Comparison of ENCODE assay signal across 22 cellular contexts in the genomic region with DNA sequence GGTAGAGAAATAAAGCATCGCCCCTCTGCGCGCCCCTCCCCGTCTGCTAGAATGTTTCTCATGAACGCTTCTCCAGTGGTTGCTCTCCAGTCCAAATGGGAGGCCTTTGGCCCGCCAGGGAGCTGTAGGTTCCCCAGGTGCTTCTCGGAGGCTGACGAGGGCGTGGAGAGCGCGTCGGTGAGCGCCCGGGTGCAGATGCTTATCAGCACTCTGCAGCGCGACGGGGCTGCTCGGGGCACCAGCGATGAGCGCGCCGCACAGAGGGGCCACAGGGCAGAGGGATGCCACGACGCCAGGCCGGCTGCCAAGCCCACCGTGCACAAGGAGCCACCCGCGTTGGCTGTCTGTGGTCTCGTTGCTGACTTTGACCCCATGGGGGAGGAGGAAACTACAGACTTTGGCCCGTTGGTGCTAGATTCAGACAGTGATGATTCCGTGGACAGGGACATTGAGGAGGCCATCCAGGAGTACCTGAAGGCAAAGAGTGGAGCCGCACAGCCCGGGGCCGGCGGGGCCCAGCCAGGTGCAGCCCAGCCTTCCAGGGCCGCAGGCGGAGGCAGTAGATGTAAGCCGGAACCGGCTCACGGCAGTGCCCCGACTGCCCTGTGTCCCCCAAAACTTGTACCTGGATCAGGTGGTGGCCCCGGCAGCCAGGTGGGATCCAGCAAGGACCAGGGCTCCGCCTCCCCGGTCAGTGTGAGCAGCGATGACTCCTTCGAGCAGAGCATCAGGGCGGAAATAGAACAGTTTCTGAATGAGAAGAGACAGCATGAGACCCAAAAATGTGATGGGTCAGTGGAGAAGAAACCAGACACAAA. TPM values are rescaled to one million over a fixed set of nuclear protein-coding genes. Genes with fewer than 3 reads are reported as not detected.
A peak's percentile ranks its signal among the peaks of the same experiment; 100 is the strongest.
DNase-seq lines count a peak whose midpoint lies in the region; ATAC-seq, FAIRE-seq and TF ChIP-seq lines count a peak whose summit lies in the region.
"Had no signal": no experiment of that assay in that cellular context is flagged by ENCODE, and none has a peak within 500 bp of the region (broad histone marks: within the 10 kb centered on the region; RNA-seq: fewer than 3 reads in every experiment).

No MANE protein-coding gene starts in this region.

- H3K36me3 ChIP-seq in HepG2 (replicated peaks in 1 of 2; ENCODE audit: control insufficient read depth in 1 of 2, insufficient read depth in 2 of 2, low read length in 2 of 2) (peaks cover 15 to 33% of the 10 kb centered on the region in 2 experiments; a peak in 4 of 5 replicates), right lobe of liver (peaks cover 0 to 24% (median 5%) of the 10 kb centered on the region in 4 donors), K562 (ENCODE audit: control insufficient read depth, insufficient read depth, low read length) (peaks cover 51% of the 10 kb centered on the region; the same call in 1 of the 3 replicates), osteoblast (ENCODE audit: insufficient read depth, low read length) (peaks cover 5% of the 10 kb centered on the region)
- H3K36me3 ChIP-seq: BE2C had no signal

- H3K27ac Mint-ChIP-seq in stimulated activated naive B cell treated with anti-CD40 and anti-IgM and Interleukin-4, amounts not matched to agents 10 μg/mL and 1 μg/mL and 100 μg/mL, for 72 hours = no peak overlapping the region
- no peak overlapping the region for H3K27ac Mint-ChIP-seq in activated CD8-positive, alpha-beta T cell treated with anti-CD3 and anti-CD28 coated beads for 36 hours
- H3K27ac Mint-ChIP-seq: CD14-positive monocyte; CD4-positive, alpha-beta T cell had no signal

- BruUV-seq in HepG2 (replicated peaks; lab: Mats Ljungman, UMichigan) = no TSS peak
- BruUV-seq in K562 (replicated peaks; lab: Mats Ljungman, UMichigan) = no TSS peak

- no peak overlapping the region for H3K4me3 Mint-ChIP-seq in stimulated activated naive B cell treated with anti-CD40 and anti-IgM and Interleukin-4, amounts not matched to agents 10 μg/mL and 1 μg/mL and 100 μg/mL, for 72 hours
- no peak overlapping the region for H3K4me3 Mint-ChIP-seq in activated CD8-positive, alpha-beta T cell treated with anti-CD3 and anti-CD28 coated beads for 36 hours
- H3K4me3 Mint-ChIP-seq: CD14-positive monocyte; CD4-positive, alpha-beta T cell had no signal

- H3K4me1 ChIP-seq in HepG2 (ENCODE audit: insufficient read depth, low read length) (peaks cover 25% of the 10 kb centered on the region), right lobe of liver (peaks cover 0 to 14% (median 5%) of the 10 kb centered on the region in 4 donors), K562 (replicated peaks in 1 of 2; ENCODE audit: control insufficient read depth in 2 of 2, insufficient read depth in 2 of 2, low read length in 2 of 2) (peaks cover 4 to 25% of the 10 kb centered on the region in 2 experiments; a peak in 4 of 5 replicates), osteoblast (ENCODE audit: insufficient read depth, low read length) (peaks cover 6% of the 10 kb centered on the region)
- H3K4me1 ChIP-seq: BE2C had no signal

- no peak for TF ChIP-seq EP300 in HepG2 (IDR thresholded peaks at IDR 0.05; ENCODE audit: low read depth in 2 of 2, low read length in 2 of 2)
- no peak for TF ChIP-seq EP300 in HepG2 (CRISPR knock-in tag; IDR thresholded peaks at IDR 0.05; ENCODE audit: borderline replicate concordance)
- TF ChIP-seq EP300 in K562 (IDR thresholded peaks at IDR 0.05; ENCODE audit: low read length) = no peak

- no peaks in the 10 kb centered on the region for H3K9me3 ChIP-seq in HepG2 (ENCODE audit: low read length)
- H3K9me3 ChIP-seq in right lobe of liver = no peaks in the 10 kb centered on the region
- no peaks in the 10 kb centered on the region for H3K9me3 ChIP-seq in K562 (replicated peaks; ENCODE audit: control insufficient read depth, insufficient read depth, low read depth, low read length)
- H3K9me3 ChIP-seq in osteoblast (ENCODE audit: low read depth, low read length) = no peaks in the 10 kb centered on the region
- H3K9me3 ChIP-seq: BE2C; BLaER1 treated with 17β-estradiol and CSF1 and Interleukin-3, amounts not matched to agents 10 nM and 100 nM had no signal

- POLR2A ChIA-PET in HepG2 (lab: Yijun Ruan, JAX) (no interaction called here), K562 (lab: Yijun Ruan, JAX) (no interaction called here)
- POLR2A ChIA-PET in activated CD8-positive, alpha-beta T cell treated with anti-CD3 and anti-CD28 coated beads for 36 hours (lab: Charles Lee) = interaction anchor here (0.6 to 1.0 kb wide), 2 partner anchors 13 to 488 kb away, joined by 3 read pairs; no protein-coding TSS in a partner anchor

- ATAC-seq in HepG2 (no peak), right lobe of liver (no peak), K562 (no peak)
- no peak for ATAC-seq in stimulated activated naive B cell treated with anti-CD40 and anti-IgM and Interleukin-4, amounts not matched to agents 10 μg/mL and 1 μg/mL and 100 μg/mL, for 72 hours (replicated peaks)
- ATAC-seq in activated CD8-positive, alpha-beta T cell treated with anti-CD3 and anti-CD28 coated beads for 36 hours = no peak

- FAIRE-seq in HepG2 (lab: Jason Lieb, UNC) (no peak), K562 (lab: Jason Lieb, UNC) (no peak)
- FAIRE-seq: A204.1, G401.6, GM12892, H1 had no signal

- no peak for TF ChIP-seq RAD21 in HepG2 (CRISPR knock-in tag; IDR thresholded peaks at IDR 0.05)
- TF ChIP-seq RAD21 in K562 (CRISPR knock-in tag; conservative IDR thresholded peaks at IDR 0.05 in 1 of 2, IDR thresholded peaks at IDR 0.05 in 1 of 2) = no peak

- no peak overlapping the region for H3K4me3 ChIP-seq in HepG2 (replicated peaks in 1 of 3; ENCODE audit: insufficient read depth in 1 of 3, low read depth in 2 of 3, low read length in 3 of 3)
- no peak overlapping the region for H3K4me3 ChIP-seq in right lobe of liver
- no peak overlapping the region for H3K4me3 ChIP-seq in K562
- no peak overlapping the region for H3K4me3 ChIP-seq in osteoblast (ENCODE audit: insufficient read depth, low read length)
- H3K4me3 ChIP-seq: BLaER1 treated with 17β-estradiol and CSF1 and Interleukin-3, amounts not matched to agents 10 nM and 100 nM; GM23248 had no signal

- TF ChIP-seq POLR2A in HepG2 (IDR thresholded peaks at IDR 0.05; ENCODE audit: insufficient read depth in 1 of 2, low read depth in 2 of 2, low read length in 2 of 2) (no peak), right lobe of liver (IDR thresholded peaks at IDR 0.05) (no peak), K562 (conservative IDR thresholded peaks at IDR 0.05) (no peak)

- H4K20me1 ChIP-seq in HepG2 (ENCODE audit: insufficient read depth, low read length) (no peaks in the 10 kb centered on the region), K562 (replicated peaks; ENCODE audit: control insufficient read depth, insufficient read depth, low read length) (no peaks in the 10 kb centered on the region), osteoblast (ENCODE audit: insufficient read depth, low read length) (no peaks in the 10 kb centered on the region)

- peaks cover 16% of the 10 kb centered on the region for H3K79me2 ChIP-seq in HepG2 (ENCODE audit: insufficient read depth, low read length)
- H3K79me2 ChIP-seq in K562 (ENCODE audit: control insufficient read depth, insufficient read depth, low read length) = peaks cover 18% of the 10 kb centered on the region
- H3K79me2 ChIP-seq in osteoblast (ENCODE audit: insufficient read depth, low read length) = no peaks in the 10 kb centered on the region

- H3K4me2 ChIP-seq in HepG2 (ENCODE audit: low read depth, low read length) = no peak overlapping the region
- H3K4me2 ChIP-seq in K562 (ENCODE audit: insufficient read depth, low read length) = no peak overlapping the region
- H3K4me2 ChIP-seq in osteoblast (ENCODE audit: insufficient read depth, low read length) = no peak overlapping the region
- H3K4me2 ChIP-seq: BLaER1 treated with 17β-estradiol and CSF1 and Interleukin-3, amounts not matched to agents 10 nM and 100 nM had no signal

- H3K9me1 ChIP-seq in K562 (ENCODE audit: control insufficient read depth, insufficient read depth, low read length) = no peaks in the 10 kb centered on the region

- no peaks in the 10 kb centered on the region for H3K9me3 Mint-ChIP-seq in stimulated activated naive B cell treated with anti-CD40 and anti-IgM and Interleukin-4, amounts not matched to agents 10 μg/mL and 1 μg/mL and 100 μg/mL, for 72 hours
- no peaks in the 10 kb centered on the region for H3K9me3 Mint-ChIP-seq in activated CD8-positive, alpha-beta T cell treated with anti-CD3 and anti-CD28 coated beads for 36 hours
- H3K9me3 Mint-ChIP-seq: CD14-positive monocyte; CD4-positive, alpha-beta T cell had no signal

- in situ Hi-C loops in HepG2 (cut with HindIII; ENCODE audit: extremely low pct_ligation_motif_present, low pct_unique_long_range_greater_than_20kb) (no loop called here), K562 (cut with MboI) (no loop called here)

- WGBS in HepG2 (ENCODE audit: low lambda C conversion rate) = 95% methylated on average over 38 of the region's 47 CpGs
- WGBS in right lobe of liver (ENCODE audit: insufficient coverage, low coverage, low lambda C conversion rate, missing lambda C conversion rate) = 88% methylated on average over 26 of the region's 47 CpGs
- WGBS in K562 (ENCODE audit: insufficient coverage, low coverage, missing lambda C conversion rate) = 95% methylated on average over 36 of the region's 47 CpGs

- intact Hi-C loops in HepG2 (cut with micrococcal nuclease; ENCODE audit: unreplicated experiment) = no loop called here
- intact Hi-C loops in right lobe of liver (cut with DNase I) = no loop called here
- intact Hi-C loops in K562 (cut with micrococcal nuclease) = no loop called here
- intact Hi-C loops in activated CD8-positive, alpha-beta T cell treated with anti-CD3 and anti-CD28 coated beads for 36 hours (cut with micrococcal nuclease) = no loop called here

- peaks cover 6 to 8% of the 10 kb centered on the region in 2 donors for H3K27me3 Mint-ChIP-seq in stimulated activated naive B cell treated with anti-CD40 and anti-IgM and Interleukin-4, amounts not matched to agents 10 μg/mL and 1 μg/mL and 100 μg/mL, for 72 hours
- H3K27me3 Mint-ChIP-seq in activated CD8-positive, alpha-beta T cell treated with anti-CD3 and anti-CD28 coated beads for 36 hours = peaks cover 27% of the 10 kb centered on the region

- H3K27me3 ChIP-seq in HepG2 (ENCODE audit: control insufficient read depth in 1 of 2, insufficient read depth in 2 of 2, low read length in 2 of 2) = no peaks in the 10 kb centered on the region; a peak in 1 of 5 replicates
- H3K27me3 ChIP-seq in right lobe of liver = no peaks in the 10 kb centered on the region
- H3K27me3 ChIP-seq in K562 (ENCODE audit: control insufficient read depth in 2 of 2, insufficient read depth in 2 of 2, low read length in 2 of 2) = no peaks in the 10 kb centered on the region
- H3K27me3 ChIP-seq in osteoblast (ENCODE audit: insufficient read depth, low read length) = no peaks in the 10 kb centered on the region
- H3K27me3 ChIP-seq: BE2C had no signal

- no peak for DNase-seq in HepG2 (ENCODE audit: low spot score)
- DNase-seq in right lobe of liver = no peak
- DNase-seq in K562 (ENCODE audit: extremely low read depth in 1 of 4, low spot score in 3 of 4) = no peak
- peak; percentile 18 for DNase-seq in osteoblast (ENCODE audit: insufficient read length, low spot score, missing footprints)
- DNase-seq in stimulated activated naive B cell treated with anti-CD40 and anti-IgM and Interleukin-4, amounts not matched to agents 10 μg/mL and 1 μg/mL and 100 μg/mL, for 72 hours = no peak
- DNase-seq in activated CD8-positive, alpha-beta T cell treated with anti-CD3 and anti-CD28 coated beads for 36 hours = no peak
- DNase-seq: BE2C; Calu3; CD4-positive, alpha-beta T cell; COR-L47; DND-41; GM23248; H7; HCEC 1CT had no signal

- H3K4me1 Mint-ChIP-seq in stimulated activated naive B cell treated with anti-CD40 and anti-IgM and Interleukin-4, amounts not matched to agents 10 μg/mL and 1 μg/mL and 100 μg/mL, for 72 hours = peaks cover 0 to 5% of the 10 kb centered on the region in 2 donors
- no peaks in the 10 kb centered on the region for H3K4me1 Mint-ChIP-seq in activated CD8-positive, alpha-beta T cell treated with anti-CD3 and anti-CD28 coated beads for 36 hours (ENCODE audit: low read depth)

- H2AFZ ChIP-seq in HepG2 (ENCODE audit: low read length) (no peak overlapping the region), K562 (ENCODE audit: low read depth, low read length) (no peak overlapping the region), osteoblast (ENCODE audit: low read length) (no peak overlapping the region)
- H2AFZ ChIP-seq: GM23248 had no signal

- TF ChIP-seq CTCF in HepG2 (CRISPR knock-in tag; IDR thresholded peaks at IDR 0.05) (no peak), right lobe of liver (IDR thresholded peaks at IDR 0.05) (no peak), K562 (IDR thresholded peaks at IDR 0.05 in 2 of 3, conservative IDR thresholded peaks at IDR 0.05 in 1 of 3; ENCODE audit: insufficient read depth in 2 of 3, low read depth in 1 of 3, low read length in 3 of 3) (no peak), osteoblast (IDR thresholded peaks at IDR 0.05; ENCODE audit: extremely low read depth, low read depth, low read length) (no peak)
- TF ChIP-seq CTCF in activated CD8-positive, alpha-beta T cell treated with anti-CD3 and anti-CD28 coated beads for 36 hours (IDR thresholded peaks at IDR 0.05) = no peak

- peaks cover 2 to 31% of the 10 kb centered on the region in 2 donors for H3K36me3 Mint-ChIP-seq in stimulated activated naive B cell treated with anti-CD40 and anti-IgM and Interleukin-4, amounts not matched to agents 10 μg/mL and 1 μg/mL and 100 μg/mL, for 72 hours
- H3K36me3 Mint-ChIP-seq in activated CD8-positive, alpha-beta T cell treated with anti-CD3 and anti-CD28 coated beads for 36 hours (ENCODE audit: low read depth) = no peaks in the 10 kb centered on the region

- H3K9ac ChIP-seq in HepG2 (ENCODE audit: insufficient read depth, low read depth, low read length) (no peak overlapping the region), K562 (ENCODE audit: insufficient read depth in 1 of 2, low read depth in 2 of 2, low read length in 2 of 2) (no peak overlapping the region)
- H3K9ac ChIP-seq: BLaER1 treated with 17β-estradiol and CSF1 and Interleukin-3, amounts not matched to agents 10 nM and 100 nM; GM23248 had no signal

- CTCF ChIA-PET in HepG2 (lab: Yijun Ruan, JAX; ENCODE audit: low intra/inter-chr PET ratio, low total read pairs) (no interaction called here), K562 (lab: Yijun Ruan, JAX; ENCODE audit: low intra/inter-chr PET ratio) (no interaction called here)
- CTCF ChIA-PET in activated CD8-positive, alpha-beta T cell treated with anti-CD3 and anti-CD28 coated beads for 36 hours (lab: Charles Lee) = no interaction called here

- H3K27ac ChIP-seq in HepG2 (ENCODE audit: extremely low read length, insufficient read depth, low read length) (no peak overlapping the region), right lobe of liver (no peak overlapping the region), K562 (ENCODE audit: extremely low read depth, low read depth, low read length) (no peak overlapping the region), osteoblast (ENCODE audit: low read depth, low read length) (no peak overlapping the region)
- H3K27ac ChIP-seq: 22Rv1; BLaER1 treated with 17β-estradiol and CSF1 and Interleukin-3, amounts not matched to agents 10 nM and 100 nM; GM23248 had no signal

RNA-seq across cellular contexts. Expression of a gene that starts 5.1 kb away (rescaled TPM):
- total RNA-seq in HepG2 (2016; rRNA removed; fragmentation: Illumina TruSeq; extraction: Trizol) (7.1 and 11.6 TPM in 2 replicates), right lobe of liver (1 to 10 TPM; 5.1 to 9.0 (median 7.7) TPM), K562 (2014; rRNA removed) (25.1 and 29.6 TPM in 2 replicates), K562 (2014; rRNA removed; fragmentation: Illumina TruSeq; extraction: Trizol) (8.1 and 11.3 TPM in 2 replicates), K562 (2015; rRNA removed; fragmentation: Illumina TruSeq; extraction: Trizol) (18.2 and 19.4 TPM in 2 replicates), K562 (2021) (23.6 and 26.8 TPM in 2 replicates), osteoblast (9.4 and 10.5 TPM in 2 replicates)
- total RNA-seq in HepG2 (2016; cell fraction: cytosol; rRNA removed; fragmentation: Illumina TruSeq; extraction: Trizol; ENCODE audit: low read depth) = 2.2 TPM in 2 replicates
- total RNA-seq in HepG2 (2016; cell fraction: insoluble cytoplasmic fraction; rRNA removed; fragmentation: Illumina TruSeq; extraction: Trizol) = 5.6 and 11.2 TPM in 2 replicates
- total RNA-seq in HepG2 (2016; cell fraction: membrane; rRNA removed; fragmentation: Illumina TruSeq; extraction: Trizol) = 3.7 and 4.4 TPM in 2 replicates
- total RNA-seq in HepG2 (2016; cell fraction: nucleus; rRNA removed; fragmentation: Illumina TruSeq; extraction: Trizol) = 11.3 and 13.5 TPM in 2 replicates
- polyA plus RNA-seq in HepG2 (2011; rRNA removed) (8.6 and 11.9 TPM in 2 replicates), K562 (2011; rRNA removed) (8.6 and 9.3 TPM in 2 replicates), K562 (2014; fragmentation: Illumina TruSeq; extraction: Trizol) (8.0 and 12.4 TPM in 2 replicates), K562 (2014; fragmentation: Nextera tagmentation; extraction: Ambion mirVana) (under 1 TPM; 0.77 to 0.89 TPM), K562 (2014; rRNA removed) (15.0 and 15.6 TPM in 2 replicates)
- polyA plus RNA-seq in HepG2 (2011; cell fraction: cytosol; rRNA removed) = 9.5 and 10.6 TPM in 2 replicates
- 33.5 and 35.4 TPM in 2 replicates for polyA plus RNA-seq in HepG2 (2011; cell fraction: nucleus; rRNA removed)
- 9.5 and 12.9 TPM in 2 replicates for polyA plus RNA-seq in HepG2 (2012)
- 1.8 and 2.4 TPM in 2 replicates for polyA plus RNA-seq in HepG2 (2016; cell fraction: cytosol; fragmentation: Illumina TruSeq; extraction: Trizol; ENCODE audit: low read depth)
- polyA plus RNA-seq in HepG2 (2016; cell fraction: insoluble cytoplasmic fraction; fragmentation: Illumina TruSeq; extraction: Trizol; ENCODE audit: low read depth) = 5.1 and 7.5 TPM in 2 replicates
- 3.0 and 3.1 TPM in 2 replicates for polyA plus RNA-seq in HepG2 (2016; cell fraction: membrane; fragmentation: Illumina TruSeq; extraction: Trizol; ENCODE audit: low read depth)
- polyA plus RNA-seq in HepG2 (2016; cell fraction: nucleus; fragmentation: Illumina TruSeq; extraction: Trizol; ENCODE audit: insufficient read depth, low read depth) = 19.4 and 20.2 TPM in 2 replicates
- polyA minus RNA-seq in HepG2 (2011; rRNA and poly(A)+ RNA removed; ENCODE audit: low replicate concordance) = 11.9 and 22.1 TPM in 2 replicates
- polyA minus RNA-seq in HepG2 (2011; cell fraction: cytosol; rRNA and poly(A)+ RNA removed) = 9.1 and 9.9 TPM in 2 replicates
- 9.7 and 9.9 TPM in 2 replicates for polyA minus RNA-seq in HepG2 (2011; cell fraction: nucleus; rRNA and poly(A)+ RNA removed)
- 19.1 and 41.6 TPM in 2 replicates for total RNA-seq in K562 (2011; cell fraction: chromatin; rRNA removed; ENCODE audit: low replicate concordance)
- 25.8 and 36.4 TPM in 2 replicates for total RNA-seq in K562 (2011; cell fraction: nucleolus; rRNA removed)
- 20.5 and 21.5 TPM in 2 replicates for total RNA-seq in K562 (2011; cell fraction: nucleoplasm; rRNA removed)
- 9.9 and 15.5 TPM in 2 replicates for polyA plus RNA-seq in K562 (2011; cell fraction: cytosol; rRNA removed)
- 18.4 and 32.2 TPM in 2 replicates for polyA plus RNA-seq in K562 (2011; cell fraction: nucleus; rRNA removed)
- 19.0 and 28.0 TPM in 2 replicates for polyA plus RNA-seq in K562 (2012)
- 10.1 and 23.5 TPM in 2 replicates for polyA minus RNA-seq in K562 (2011; rRNA and poly(A)+ RNA removed)
- 16.4 and 18.4 TPM in 2 replicates for polyA minus RNA-seq in K562 (2011; cell fraction: cytosol; rRNA and poly(A)+ RNA removed)
- 7.4 and 8.1 TPM in 2 replicates for polyA minus RNA-seq in K562 (2011; cell fraction: nucleus; rRNA and poly(A)+ RNA removed)
- under 1 TPM; 0.54 to 0.58 TPM for total RNA-seq in activated CD8-positive, alpha-beta T cell treated with anti-CD3 and anti-CD28 coated beads for 36 hours

RNA-seq across cellular contexts. Expression of a gene that starts 15.8 kb away (rescaled TPM):
- total RNA-seq in HepG2 (2016; rRNA removed; fragmentation: Illumina TruSeq; extraction: Trizol) (44.4 and 48.6 TPM in 2 replicates), right lobe of liver (10 to 100 TPM; 24.7 to 56.8 (median 30.5) TPM), K562 (2014; rRNA removed) (120 and 168 TPM in 2 replicates), K562 (2014; rRNA removed; fragmentation: Illumina TruSeq; extraction: Trizol) (27.3 and 39.7 TPM in 2 replicates), K562 (2015; rRNA removed; fragmentation: Illumina TruSeq; extraction: Trizol) (73.9 and 75.9 TPM in 2 replicates), K562 (2021) (106 and 110 TPM in 2 replicates), osteoblast (13.0 and 18.3 TPM in 2 replicates)
- total RNA-seq in HepG2 (2016; cell fraction: cytosol; rRNA removed; fragmentation: Illumina TruSeq; extraction: Trizol; ENCODE audit: low read depth) = 19.9 and 20.2 TPM in 2 replicates
- total RNA-seq in HepG2 (2016; cell fraction: insoluble cytoplasmic fraction; rRNA removed; fragmentation: Illumina TruSeq; extraction: Trizol) = 40.6 and 44.3 TPM in 2 replicates
- 30.5 and 35.9 TPM in 2 replicates for total RNA-seq in HepG2 (2016; cell fraction: membrane; rRNA removed; fragmentation: Illumina TruSeq; extraction: Trizol)
- total RNA-seq in HepG2 (2016; cell fraction: nucleus; rRNA removed; fragmentation: Illumina TruSeq; extraction: Trizol) = 22.9 and 23.3 TPM in 2 replicates
- polyA plus RNA-seq in HepG2 (2011; rRNA removed) (86.7 and 98.3 TPM in 2 replicates), K562 (2011; rRNA removed) (81.3 and 135 TPM in 2 replicates), K562 (2014; fragmentation: Illumina TruSeq; extraction: Trizol) (167 and 221 TPM in 2 replicates), K562 (2014; fragmentation: Nextera tagmentation; extraction: Ambion mirVana) (10 to 100 TPM in 1 of 2 experiments, 1 to 10 TPM in 1; 8.0 to 10.9 TPM), K562 (2014; rRNA removed) (128 and 133 TPM in 2 replicates)
- 166 and 225 TPM in 2 replicates for polyA plus RNA-seq in HepG2 (2011; cell fraction: cytosol; rRNA removed)
- polyA plus RNA-seq in HepG2 (2011; cell fraction: nucleus; rRNA removed) = 93.0 and 109 TPM in 2 replicates
- polyA plus RNA-seq in HepG2 (2012) = 38.2 and 39.9 TPM in 2 replicates
- 37.0 and 38.5 TPM in 2 replicates for polyA plus RNA-seq in HepG2 (2016; cell fraction: cytosol; fragmentation: Illumina TruSeq; extraction: Trizol; ENCODE audit: low read depth)
- polyA plus RNA-seq in HepG2 (2016; cell fraction: insoluble cytoplasmic fraction; fragmentation: Illumina TruSeq; extraction: Trizol; ENCODE audit: low read depth) = 94.0 and 109 TPM in 2 replicates
- 51.5 and 52.2 TPM in 2 replicates for polyA plus RNA-seq in HepG2 (2016; cell fraction: membrane; fragmentation: Illumina TruSeq; extraction: Trizol; ENCODE audit: low read depth)
- polyA plus RNA-seq in HepG2 (2016; cell fraction: nucleus; fragmentation: Illumina TruSeq; extraction: Trizol; ENCODE audit: insufficient read depth, low read depth) = 74.0 and 74.3 TPM in 2 replicates
- polyA minus RNA-seq in HepG2 (2011; rRNA and poly(A)+ RNA removed; ENCODE audit: low replicate concordance) = 204 and 352 TPM in 2 replicates
- 57.7 TPM in 2 replicates for polyA minus RNA-seq in HepG2 (2011; cell fraction: cytosol; rRNA and poly(A)+ RNA removed)
- polyA minus RNA-seq in HepG2 (2011; cell fraction: nucleus; rRNA and poly(A)+ RNA removed) = 16.6 and 19.0 TPM in 2 replicates
- total RNA-seq in K562 (2011; cell fraction: chromatin; rRNA removed; ENCODE audit: low replicate concordance) = 22.8 and 99.4 TPM in 2 replicates
- total RNA-seq in K562 (2011; cell fraction: nucleolus; rRNA removed) = 83.4 and 87.4 TPM in 2 replicates
- total RNA-seq in K562 (2011; cell fraction: nucleoplasm; rRNA removed) = 44.5 and 53.2 TPM in 2 replicates
- polyA plus RNA-seq in K562 (2011; cell fraction: cytosol; rRNA removed) = 412 and 778 TPM in 2 replicates
- polyA plus RNA-seq in K562 (2011; cell fraction: nucleus; rRNA removed) = 169 and 254 TPM in 2 replicates
- polyA plus RNA-seq in K562 (2012) = 119 and 130 TPM in 2 replicates
- 77.8 and 115 TPM in 2 replicates for polyA minus RNA-seq in K562 (2011; rRNA and poly(A)+ RNA removed)
- polyA minus RNA-seq in K562 (2011; cell fraction: cytosol; rRNA and poly(A)+ RNA removed) = 140 and 152 TPM in 2 replicates
- polyA minus RNA-seq in K562 (2011; cell fraction: nucleus; rRNA and poly(A)+ RNA removed) = 44.6 and 49.4 TPM in 2 replicates
- total RNA-seq in activated CD8-positive, alpha-beta T cell treated with anti-CD3 and anti-CD28 coated beads for 36 hours = 10 to 100 TPM; 56.4 to 57.4 TPM

RNA-seq across cellular contexts. Expression of a gene that starts 36.6 kb away (rescaled TPM):
- total RNA-seq in HepG2 (2016; rRNA removed; fragmentation: Illumina TruSeq; extraction: Trizol) = not detected in 2 replicates
- total RNA-seq in HepG2 (2016; cell fraction: cytosol; rRNA removed; fragmentation: Illumina TruSeq; extraction: Trizol; ENCODE audit: low read depth) = not detected in 2 replicates
- not detected in 2 replicates for total RNA-seq in HepG2 (2016; cell fraction: insoluble cytoplasmic fraction; rRNA removed; fragmentation: Illumina TruSeq; extraction: Trizol)
- not detected in 2 replicates for total RNA-seq in HepG2 (2016; cell fraction: membrane; rRNA removed; fragmentation: Illumina TruSeq; extraction: Trizol)
- not detected in 2 replicates for total RNA-seq in HepG2 (2016; cell fraction: nucleus; rRNA removed; fragmentation: Illumina TruSeq; extraction: Trizol)
- not detected in 2 replicates for polyA plus RNA-seq in HepG2 (2011; rRNA removed)
- polyA plus RNA-seq in HepG2 (2011; cell fraction: cytosol; rRNA removed) = 0.09 TPM in 1 of 2 replicates, not detected in the other
- polyA plus RNA-seq in HepG2 (2011; cell fraction: nucleus; rRNA removed) = not detected in 2 replicates
- not detected in 2 replicates for polyA plus RNA-seq in HepG2 (2012)
- not detected in 2 replicates for polyA plus RNA-seq in HepG2 (2016; cell fraction: cytosol; fragmentation: Illumina TruSeq; extraction: Trizol; ENCODE audit: low read depth)
- not detected in 2 replicates for polyA plus RNA-seq in HepG2 (2016; cell fraction: insoluble cytoplasmic fraction; fragmentation: Illumina TruSeq; extraction: Trizol; ENCODE audit: low read depth)
- polyA plus RNA-seq in HepG2 (2016; cell fraction: membrane; fragmentation: Illumina TruSeq; extraction: Trizol; ENCODE audit: low read depth) = not detected in 2 replicates
- not detected in 2 replicates for polyA plus RNA-seq in HepG2 (2016; cell fraction: nucleus; fragmentation: Illumina TruSeq; extraction: Trizol; ENCODE audit: insufficient read depth, low read depth)
- polyA minus RNA-seq in HepG2 (2011; rRNA and poly(A)+ RNA removed; ENCODE audit: low replicate concordance) = not detected in 2 replicates
- polyA minus RNA-seq in HepG2 (2011; cell fraction: cytosol; rRNA and poly(A)+ RNA removed) = not detected in 2 replicates
- not detected in 2 replicates for polyA minus RNA-seq in HepG2 (2011; cell fraction: nucleus; rRNA and poly(A)+ RNA removed)
- not detected for total RNA-seq in right lobe of liver
- not detected in 2 replicates for total RNA-seq in K562 (2011; cell fraction: chromatin; rRNA removed; ENCODE audit: low replicate concordance)
- total RNA-seq in K562 (2011; cell fraction: nucleolus; rRNA removed) = not detected in 2 replicates
- total RNA-seq in K562 (2011; cell fraction: nucleoplasm; rRNA removed) = not detected in 2 replicates
- not detected in 2 replicates for total RNA-seq in K562 (2014; rRNA removed)
- not detected in 2 replicates for total RNA-seq in K562 (2014; rRNA removed; fragmentation: Illumina TruSeq; extraction: Trizol)
- not detected in 2 replicates for total RNA-seq in K562 (2015; rRNA removed; fragmentation: Illumina TruSeq; extraction: Trizol)
- total RNA-seq in K562 (2021) = not detected in 2 replicates
- polyA plus RNA-seq in K562 (2011; rRNA removed) = not detected in 2 replicates
- not detected in 2 replicates for polyA plus RNA-seq in K562 (2011; cell fraction: cytosol; rRNA removed)
- not detected in 2 replicates for polyA plus RNA-seq in K562 (2011; cell fraction: nucleus; rRNA removed)
- polyA plus RNA-seq in K562 (2012) = not detected in 2 replicates
- not detected in 2 replicates for polyA plus RNA-seq in K562 (2014; fragmentation: Illumina TruSeq; extraction: Trizol)
- polyA plus RNA-seq in K562 (2014; fragmentation: Nextera tagmentation; extraction: Ambion mirVana) = not detected
- not detected in 2 replicates for polyA plus RNA-seq in K562 (2014; rRNA removed)
- not detected in 2 replicates for polyA minus RNA-seq in K562 (2011; rRNA and poly(A)+ RNA removed)
- polyA minus RNA-seq in K562 (2011; cell fraction: cytosol; rRNA and poly(A)+ RNA removed) = not detected in 2 replicates
- not detected in 2 replicates for polyA minus RNA-seq in K562 (2011; cell fraction: nucleus; rRNA and poly(A)+ RNA removed)
- not detected in 2 replicates for total RNA-seq in osteoblast
- not detected for total RNA-seq in activated CD8-positive, alpha-beta T cell treated with anti-CD3 and anti-CD28 coated beads for 36 hours
- total RNA-seq: Calu3; CD4-positive, alpha-beta T cell; GM23248; H1; H7 had no signal
- polyA plus RNA-seq: AG04450, CD14-positive monocyte, GM23248, H1 had no signal
